ENCODE assay signal across 1 cellular context in the genomic region with DNA sequence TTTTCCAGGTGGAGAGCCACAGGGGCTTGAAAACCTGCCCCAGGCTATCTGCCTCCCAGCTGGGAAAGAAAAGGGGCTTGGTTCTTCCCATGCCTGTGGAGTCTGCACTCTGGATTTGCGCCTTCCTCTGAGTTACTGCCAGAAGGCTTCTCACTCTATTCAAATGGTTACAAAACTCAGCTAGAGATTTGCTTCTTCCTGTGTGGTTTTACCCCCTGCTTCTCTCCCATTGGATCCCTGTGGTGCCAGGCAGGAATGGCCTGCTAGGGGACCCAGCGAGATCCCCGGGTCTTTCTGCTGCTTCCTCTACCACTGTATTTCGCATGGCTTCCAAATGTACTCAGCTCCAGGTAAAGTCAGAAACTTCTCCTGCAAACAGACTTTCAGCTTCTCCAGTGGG.
TF ChIP-seq lines count a peak whose summit lies in the region.

No MANE protein-coding gene starts in this region.

TF ChIP-seq in H1, 55 proteins besides CTCF, POLR2A, EP300 and RAD21:
- no peak for TF ChIP-seq USF2 (IDR thresholded peaks at IDR 0.05; ENCODE audit: low read length)
- no peak for TF ChIP-seq CEBPB (IDR thresholded peaks at IDR 0.05; ENCODE audit: low read depth, low read length)
- TF ChIP-seq KDM5A (IDR thresholded peaks at IDR 0.05; ENCODE audit: low read length), result no peak
- no peak for TF ChIP-seq POLR2AphosphoS5 (IDR thresholded peaks at IDR 0.05; ENCODE audit: low read depth, low read length)
- TF ChIP-seq SUZ12 (IDR thresholded peaks at IDR 0.05; ENCODE audit: low read length), result no peak
- no peak for TF ChIP-seq ASH2L (IDR thresholded peaks at IDR 0.05; ENCODE audit: low read length)
- TF ChIP-seq BRCA1 (IDR thresholded peaks at IDR 0.05; ENCODE audit: low read depth, low read length), result no peak
- TF ChIP-seq SP2 (IDR thresholded peaks at IDR 0.05; ENCODE audit: low read length), result no peak
- no peak for TF ChIP-seq ATF3 (IDR thresholded peaks at IDR 0.05; ENCODE audit: insufficient read depth, low read depth, low read length)
- no peak for TF ChIP-seq HDAC2 (IDR thresholded peaks at IDR 0.05; ENCODE audit: borderline replicate concordance in 1 of 2, low read depth in 2 of 2, low read length in 2 of 2)
- TF ChIP-seq JUND (IDR thresholded peaks at IDR 0.05; ENCODE audit: low read length), result no peak
- no peak for TF ChIP-seq SP1 (IDR thresholded peaks at IDR 0.05; ENCODE audit: low read depth, low read length)
- no peak for TF ChIP-seq ZNF274 (IDR thresholded peaks at IDR 0.05; ENCODE audit: borderline replicate concordance, extremely low read depth, low read length)
- TF ChIP-seq CBX8 (IDR thresholded peaks at IDR 0.05; ENCODE audit: borderline replicate concordance, low read depth, low read length), result no peak
- no peak for TF ChIP-seq RBBP5 (IDR thresholded peaks at IDR 0.05; ENCODE audit: borderline replicate concordance, low read depth, low read length)
- no peak for TF ChIP-seq TBP (IDR thresholded peaks at IDR 0.05; ENCODE audit: low read depth, low read length)
- no peak for TF ChIP-seq EGR1 (IDR thresholded peaks at IDR 0.05; ENCODE audit: borderline replicate concordance, low read depth, low read length)
- TF ChIP-seq ATF2 (IDR thresholded peaks at IDR 0.05; ENCODE audit: low read length), result no peak
- no peak for TF ChIP-seq KDM4A (IDR thresholded peaks at IDR 0.05; ENCODE audit: low read depth, low read length, severe bottlenecking)
- TF ChIP-seq BCL11A (IDR thresholded peaks at IDR 0.05; ENCODE audit: low read depth in 2 of 2, low read length in 2 of 2), result no peak
TF ChIP-seq in H1: peak in this region for 0.
